In the genomic region with DNA sequence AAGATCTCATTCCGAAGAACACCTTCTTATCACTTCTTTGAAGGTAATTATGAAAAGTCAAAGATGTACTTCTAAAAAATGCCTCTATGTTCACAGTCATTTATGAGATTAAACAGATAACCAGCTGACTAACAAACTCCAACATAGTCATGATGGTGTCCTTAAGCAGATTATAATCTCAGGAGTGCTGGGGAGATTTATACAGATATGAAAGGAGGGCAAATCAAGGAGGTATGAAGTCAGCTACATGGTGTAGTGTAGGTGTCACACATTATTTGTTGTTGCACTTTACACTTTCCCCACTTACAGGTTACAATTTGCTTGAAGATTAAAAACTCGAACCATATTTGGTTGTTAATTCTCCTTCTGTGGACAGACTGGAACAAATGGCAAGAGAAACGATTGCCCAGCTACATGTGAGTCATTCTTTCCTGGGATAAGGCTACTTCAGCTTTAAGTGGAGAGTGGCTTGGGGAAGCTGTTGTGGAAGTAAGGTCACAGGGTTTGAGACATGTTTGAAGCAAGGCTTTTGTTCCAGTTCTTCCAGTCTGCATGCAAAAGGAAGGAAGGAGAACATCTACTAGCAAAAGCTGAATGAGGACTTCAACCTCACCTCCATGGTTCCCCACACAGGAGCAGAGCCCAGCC, we compare ENCODE assay signal across 10 cellular contexts.
DNase-seq lines count a peak whose midpoint lies in the region; ATAC-seq and TF ChIP-seq lines count a peak whose summit lies in the region.
"Had no signal": no experiment of that assay in that cellular context is flagged by ENCODE, and none has a peak within 500 bp of the region (broad histone marks: within the 10 kb centered on the region; RNA-seq: fewer than 3 reads in every experiment).

No MANE protein-coding gene starts in this region.

- H3K27ac ChIP-seq in right cardiac atrium (ENCODE audit: low read length) = no peak overlapping the region
- peak overlapping the region; percentile 13 to 46 (median 28) for H3K27ac ChIP-seq in gastrocnemius medialis
- H3K27ac ChIP-seq in prostate gland = no peak overlapping the region

- DNase-seq in HCEC 1CT (peak; percentile 61), astrocyte of the cerebellum (ENCODE audit: low read depth) (peak; percentile 32), right cardiac atrium (no peak), gastrocnemius medialis (no peak), NCI-H2196 treated with DMSO at 0.1 percent for 48 hours (lab: John Stamatoyannopoulos, UW; ENCODE audit: unreplicated experiment) (no peak), prostate gland (ENCODE audit: low spot score) (no peak), SKM-1 (lab: John Stamatoyannopoulos, UW; ENCODE audit: unreplicated experiment) (no peak)
- DNase-seq: activated T-cell treated with anti-CD3 and anti-CD28 coated beads, Interleukin-2, amount 50 U/mL, for 4 hours; stimulated activated CD4-positive, alpha-beta T cell treated with anti-CD3 and anti-CD28 coated beads, Interleukin-4, amount 100 ng/mL, for 4 hours had no signal

- ATAC-seq in right cardiac atrium = peak; percentile 92 to 96
- ATAC-seq in gastrocnemius medialis = peak; percentile 46 to 50
- no peak for ATAC-seq in HG03342 (IDR thresholded peaks at IDR 0.05; ENCODE audit: unreplicated experiment)

- 49% methylated on average over 3 of the region's 3 CpGs for WGBS in right cardiac atrium
- 63% methylated on average over 3 of the region's 3 CpGs for WGBS in prostate gland

- no peak for TF ChIP-seq CTCF in astrocyte of the cerebellum (IDR thresholded peaks at IDR 0.05; ENCODE audit: low read depth, low read length, missing control alignments)
- TF ChIP-seq CTCF in gastrocnemius medialis (IDR thresholded peaks at IDR 0.05 in 4 of 5, conservative IDR thresholded peaks at IDR 0.05 in 1 of 5) = no peak
- TF ChIP-seq CTCF in prostate gland (IDR thresholded peaks at IDR 0.05) = no peak

- in situ Hi-C loops in astrocyte of the cerebellum (cut with HindIII; ENCODE audit: low sequenced_read_pairs) (no loop called here), gastrocnemius medialis (cut with MboI; ENCODE audit: low sequenced_read_pairs in 4 of 4) (no loop called here)

- intact Hi-C loops in right cardiac atrium (cut with DNase I) (no loop called here), gastrocnemius medialis (cut with DNase I; ENCODE audit: low total_unique reads) (no loop called here), prostate gland (cut with DNase I) (no loop called here)

- no peaks in the 10 kb centered on the region for H3K36me3 ChIP-seq in gastrocnemius medialis
- H3K36me3 ChIP-seq in prostate gland = no peaks in the 10 kb centered on the region

- H3K9me3 ChIP-seq in right cardiac atrium (ENCODE audit: control insufficient read depth, low read length) = no peaks in the 10 kb centered on the region
- H3K9me3 ChIP-seq in gastrocnemius medialis = no peaks in the 10 kb centered on the region
- no peaks in the 10 kb centered on the region for H3K9me3 ChIP-seq in prostate gland

- H3K4me3 ChIP-seq in astrocyte of the cerebellum (ENCODE audit: low read depth, low read length) = no peak overlapping the region
- no peak overlapping the region for H3K4me3 ChIP-seq in right cardiac atrium (ENCODE audit: low read length)
- no peak overlapping the region for H3K4me3 ChIP-seq in gastrocnemius medialis
- H3K4me3 ChIP-seq in prostate gland = no peak overlapping the region

- H3K4me1 ChIP-seq in right cardiac atrium (ENCODE audit: control insufficient read depth, insufficient read depth, low read length) (no peaks in the 10 kb centered on the region), gastrocnemius medialis (peaks cover 0 to 9% of the 10 kb centered on the region in 2 donors), prostate gland (replicated peaks) (no peaks in the 10 kb centered on the region)

- no peak for TF ChIP-seq POLR2A in gastrocnemius medialis (IDR thresholded peaks at IDR 0.05)
- no peak for TF ChIP-seq POLR2A in prostate gland (IDR thresholded peaks at IDR 0.05)

- H3K27me3 ChIP-seq in right cardiac atrium (ENCODE audit: control insufficient read depth, insufficient read depth) (no peaks in the 10 kb centered on the region), gastrocnemius medialis (no peaks in the 10 kb centered on the region), prostate gland (replicated peaks; ENCODE audit: insufficient read depth) (no peaks in the 10 kb centered on the region)

Comparison
In these comparisons a context has a peak if more than half of its experiments do, and no peak if none do; other contexts are left out.
1. DNase-seq: peak in HCEC 1CT (single experiment) and astrocyte of the cerebellum (single experiment); none in right cardiac atrium (0 of 3), gastrocnemius medialis (0 of 2), NCI-H2196 treated with DMSO at 0.1 percent for 48 hours (single experiment), prostate gland (single experiment) and SKM-1 (single experiment).
2. H3K27ac ChIP-seq: peak in gastrocnemius medialis (4 of 4); none in right cardiac atrium (single experiment) and prostate gland (0 of 2).